Comparison of ENCODE assay signal across 16 cellular contexts in the genomic region with DNA sequence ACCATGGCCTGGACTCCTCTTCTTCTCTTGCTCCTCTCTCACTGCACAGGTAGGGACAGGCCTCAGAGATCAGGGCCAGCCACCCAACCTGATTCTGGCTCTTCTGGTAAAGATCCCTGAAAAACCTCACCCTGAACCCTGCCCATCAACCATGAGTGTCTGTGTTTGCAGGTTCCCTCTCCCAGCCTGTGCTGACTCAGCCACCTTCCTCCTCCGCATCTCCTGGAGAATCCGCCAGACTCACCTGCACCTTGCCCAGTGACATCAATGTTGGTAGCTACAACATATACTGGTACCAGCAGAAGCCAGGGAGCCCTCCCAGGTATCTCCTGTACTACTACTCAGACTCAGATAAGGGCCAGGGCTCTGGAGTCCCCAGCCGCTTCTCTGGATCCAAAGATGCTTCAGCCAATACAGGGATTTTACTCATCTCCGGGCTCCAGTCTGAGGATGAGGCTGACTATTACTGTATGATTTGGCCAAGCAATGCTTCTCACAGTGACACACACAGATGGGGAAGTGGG.
DNase-seq lines count a peak whose midpoint lies in the region; ATAC-seq and TF ChIP-seq lines count a peak whose summit lies in the region.
"Had no signal": no experiment of that assay in that cellular context is flagged by ENCODE, and none has a peak within 500 bp of the region (broad histone marks: within the 10 kb centered on the region; RNA-seq: fewer than 3 reads in every experiment).

No MANE protein-coding gene starts in this region.

- H3K4me3 ChIP-seq in DOHH2 (ENCODE audit: low read length) (peak overlapping the region; percentile 49; the same call in 1 of the 2 replicates), mesenchymal stem cell (ENCODE audit: insufficient read depth in 1 of 2, low read depth in 1 of 2, low read length in 2 of 2) (no peak overlapping the region), tibial nerve (no peak overlapping the region), SJCRH30 (no peak overlapping the region)
- H3K4me3 ChIP-seq: A549, GM12878, GM23248 had no signal

- H3K4me3 Mint-ChIP-seq in activated B cell treated with CpG ODN at 0.5 μM for 24 hours, result peak overlapping the region; percentile 6
- H3K4me3 Mint-ChIP-seq: CD4-positive, alpha-beta T cell had no signal

- ATAC-seq in activated B cell treated with CpG ODN at 0.5 μM for 24 hours (ENCODE audit: low read depth), result no peak
- no peak for ATAC-seq in HG03139 (IDR thresholded peaks at IDR 0.05; ENCODE audit: unreplicated experiment)
- ATAC-seq: A549, GM12878, HCT116 had no signal

- H2AFZ ChIP-seq in mesenchymal stem cell (ENCODE audit: low read depth, low read length), result no peak overlapping the region
- H2AFZ ChIP-seq: GM23248 had no signal

- H4K91ac ChIP-seq in mesenchymal stem cell (ENCODE audit: low read length), result no peak overlapping the region

- no peaks in the 10 kb centered on the region for H3K79me2 ChIP-seq in DOHH2 (ENCODE audit: control insufficient read depth, low read length)

- no peaks in the 10 kb centered on the region for H3K36me3 Mint-ChIP-seq in activated B cell treated with CpG ODN at 0.5 μM for 24 hours (ENCODE audit: low read depth)
- H3K36me3 Mint-ChIP-seq: IgD-negative memory B cell had no signal

- no peak overlapping the region for H2BK5ac ChIP-seq in mesenchymal stem cell (ENCODE audit: low read depth, low read length, poor library complexity, severe bottlenecking)

- no peaks in the 10 kb centered on the region for H4K20me1 ChIP-seq in DOHH2 (ENCODE audit: control insufficient read depth, insufficient read depth, low read depth, low read length)

- no peaks in the 10 kb centered on the region for H3K36me3 ChIP-seq in DOHH2 (ENCODE audit: control insufficient read depth, low read length)
- no peaks in the 10 kb centered on the region for H3K36me3 ChIP-seq in mesenchymal stem cell (ENCODE audit: control insufficient read depth in 1 of 2, insufficient read depth in 2 of 2, low read depth in 1 of 2, low read length in 2 of 2)
- H3K36me3 ChIP-seq in tibial nerve, result no peaks in the 10 kb centered on the region
- H3K36me3 ChIP-seq in SJCRH30, result no peaks in the 10 kb centered on the region

- H3F3A ChIP-seq in DOHH2 (ENCODE audit: control insufficient read depth, insufficient read depth), result peaks cover 8% of the 10 kb centered on the region

- TF ChIP-seq CTCF in DOHH2 (IDR thresholded peaks at IDR 0.05; ENCODE audit: low read depth, low read length, poor library complexity, severe bottlenecking) (no peak), activated B cell treated with CpG ODN at 0.5 μM for 24 hours (IDR thresholded peaks at IDR 0.05) (no peak), tibial nerve (IDR thresholded peaks at IDR 0.05) (no peak)

- H3K14ac ChIP-seq in mesenchymal stem cell (ENCODE audit: low read length in 2 of 2), result no peak overlapping the region

- CTCF ChIA-PET in activated B cell treated with CpG ODN at 0.5 μM for 24 hours (lab: Charles Lee), result interaction anchor here (0.9 kb wide), 1 partner anchor 18 kb away, joined by 3 read pairs; no protein-coding TSS in a partner anchor

- peaks cover 90% of the 10 kb centered on the region for H3K4me1 Mint-ChIP-seq in activated B cell treated with CpG ODN at 0.5 μM for 24 hours

- H3K9ac ChIP-seq in mesenchymal stem cell (ENCODE audit: low read length), result no peak overlapping the region
- H3K9ac ChIP-seq: GM23248 had no signal

- no peak overlapping the region for H3K23ac ChIP-seq in mesenchymal stem cell (ENCODE audit: low read length in 2 of 2)

- peak overlapping the region; percentile 16 for H2BK15ac ChIP-seq in mesenchymal stem cell (ENCODE audit: low read depth, poor library complexity, severe bottlenecking)

- H2AK5ac ChIP-seq in mesenchymal stem cell (ENCODE audit: low read length, severe bottlenecking), result no peak overlapping the region

- no peaks in the 10 kb centered on the region for H3K9me3 Mint-ChIP-seq in activated B cell treated with CpG ODN at 0.5 μM for 24 hours
- H3K9me3 Mint-ChIP-seq: CD4-positive, alpha-beta T cell; IgD-negative memory B cell had no signal

- H4K8ac ChIP-seq in mesenchymal stem cell (ENCODE audit: low read length), result no peak overlapping the region

- 79% methylated on average over 2 of the region's 4 CpGs for WGBS in mesenchymal stem cell
- 86 to 87% methylated on average over 4 of the region's 4 CpGs for WGBS in tibial nerve, 2 donors

- no peak overlapping the region for H3K4ac ChIP-seq in mesenchymal stem cell (ENCODE audit: low read depth in 1 of 2, low read length in 2 of 2)

- H3K4me1 ChIP-seq in DOHH2 (ENCODE audit: control insufficient read depth, low read length) (peaks cover 93% of the 10 kb centered on the region), mesenchymal stem cell (ENCODE audit: control insufficient read depth, insufficient read depth, low read depth, low read length) (peaks cover 2% of the 10 kb centered on the region), tibial nerve (no peaks in the 10 kb centered on the region), SJCRH30 (peaks cover 63% of the 10 kb centered on the region)
- H3K4me1 ChIP-seq: A549 had no signal

- no peak overlapping the region for H2BK12ac ChIP-seq in mesenchymal stem cell (ENCODE audit: low read length in 2 of 2)

- POLR2A ChIA-PET in activated B cell treated with CpG ODN at 0.5 μM for 24 hours (lab: Charles Lee), result interaction anchor here (1.2 kb wide), 1 partner anchor 23 kb away, joined by 4 read pairs; no protein-coding TSS in a partner anchor

- H3K27ac ChIP-seq in DOHH2 (ENCODE audit: low read depth, low read length), result peak overlapping the region; percentile 35
- no peak overlapping the region for H3K27ac ChIP-seq in mesenchymal stem cell (ENCODE audit: low read length, poor library complexity, severe bottlenecking)
- no peak overlapping the region for H3K27ac ChIP-seq in tibial nerve
- H3K27ac ChIP-seq in SJCRH30, result no peak overlapping the region
- H3K27ac ChIP-seq: A549, GM23248 had no signal

- TF ChIP-seq EP300 in tibial nerve (IDR thresholded peaks at IDR 0.05), result no peak

- H3K27ac Mint-ChIP-seq in activated B cell treated with CpG ODN at 0.5 μM for 24 hours, result peak overlapping the region; percentile 47
- H3K27ac Mint-ChIP-seq: CD4-positive, alpha-beta T cell had no signal

- H3K4me2 ChIP-seq in DOHH2 (ENCODE audit: low read length), result peak overlapping the region; percentile 65
- no peak overlapping the region for H3K4me2 ChIP-seq in mesenchymal stem cell (ENCODE audit: low read length, poor library complexity, severe bottlenecking)
- H3K4me2 ChIP-seq: A549 had no signal

- H3K27me3 ChIP-seq in DOHH2 (ENCODE audit: control insufficient read depth, low read length) (no peaks in the 10 kb centered on the region), mesenchymal stem cell (ENCODE audit: control insufficient read depth in 1 of 2, insufficient read depth in 1 of 2, low read length in 2 of 2) (peaks cover 15 to 83% of the 10 kb centered on the region in 2 experiments), tibial nerve (peaks cover 0 to 16% of the 10 kb centered on the region in 2 donors), SJCRH30 (no peaks in the 10 kb centered on the region)

- TF ChIP-seq POLR2A in tibial nerve (IDR thresholded peaks at IDR 0.05), result no peak

- H3K9me2 ChIP-seq in DOHH2 (replicated peaks; ENCODE audit: control insufficient read depth, low read length), result no peaks in the 10 kb centered on the region

- intact Hi-C loops in activated B cell treated with CpG ODN at 0.5 μM for 24 hours (cut with micrococcal nuclease), result no loop called here

- H3K27me3 Mint-ChIP-seq in activated B cell treated with CpG ODN at 0.5 μM for 24 hours, result no peaks in the 10 kb centered on the region

- no peak for DNase-seq in activated B cell treated with CpG ODN at 0.5 μM for 24 hours
- DNase-seq in mesenchymal stem cell, result no peak
- no peak for DNase-seq in occipital lobe (lab: John Stamatoyannopoulos, UW)
- no peak for DNase-seq in tibial nerve (ENCODE audit: low spot score in 2 of 2)
- DNase-seq in SJCRH30, result no peak
- DNase-seq: C1 segment of cervical spinal cord; Calu3; CD4-positive, alpha-beta T cell; DMS 273 treated with DMSO at 0.1 percent for 48 hours; GM23248 had no signal

- H3K18ac ChIP-seq in mesenchymal stem cell (ENCODE audit: low read depth in 1 of 2, low read length in 2 of 2), result no peak overlapping the region

- H2BK120ac ChIP-seq in mesenchymal stem cell (ENCODE audit: low read depth, low read length), result no peak overlapping the region

- H3K9me3 ChIP-seq in DOHH2 (ENCODE audit: control insufficient read depth, insufficient read depth, low read length) (no peaks in the 10 kb centered on the region), mesenchymal stem cell (ENCODE audit: control insufficient read depth, low read length) (no peaks in the 10 kb centered on the region), tibial nerve (no peaks in the 10 kb centered on the region), SJCRH30 (replicated peaks) (no peaks in the 10 kb centered on the region)
- H3K9me3 ChIP-seq: A549 had no signal

- H3K79me1 ChIP-seq in mesenchymal stem cell (replicated peaks; ENCODE audit: low read length, poor library complexity, severe bottlenecking), result no peaks in the 10 kb centered on the region
